ENCODE assay signal across 9 cellular contexts in the genomic region with DNA sequence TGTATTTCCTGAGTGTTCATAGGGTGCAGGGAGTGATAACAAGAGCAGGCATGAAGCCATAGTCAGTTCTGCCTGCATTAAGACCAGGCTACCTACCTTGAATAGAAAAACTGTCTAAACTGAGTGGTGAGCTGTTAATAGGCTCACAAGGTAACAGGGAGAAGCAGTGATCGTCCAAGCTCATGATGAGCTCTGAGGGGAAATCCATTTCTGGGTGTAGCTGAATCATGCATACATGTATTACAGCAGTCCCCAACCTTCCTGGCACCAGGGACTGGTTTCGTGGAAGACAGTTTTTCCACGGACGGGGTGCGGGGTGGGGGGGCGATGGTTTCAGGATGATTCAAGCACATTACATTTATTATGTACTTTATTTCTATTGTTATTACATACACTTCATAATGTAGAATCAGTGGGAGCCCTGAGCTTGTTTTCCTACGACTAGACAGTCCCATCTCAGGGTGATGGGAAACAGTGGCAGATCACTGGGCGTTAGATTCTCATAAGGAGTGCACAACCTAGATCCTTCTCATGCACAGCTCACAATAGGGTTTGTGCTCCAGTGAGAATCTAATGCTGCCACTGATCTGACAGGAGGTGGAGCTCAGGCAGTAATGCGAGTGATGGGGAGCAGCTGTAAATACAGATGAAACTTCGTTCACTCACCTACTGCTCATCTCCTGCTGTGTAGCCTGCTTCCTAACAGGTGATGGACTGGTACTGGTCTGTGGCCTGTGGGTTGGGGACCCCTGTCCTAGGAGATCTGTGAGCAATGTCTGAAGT.
DNase-seq lines count a peak whose midpoint lies in the region; ATAC-seq and TF ChIP-seq lines count a peak whose summit lies in the region.
"Had no signal": no experiment of that assay in that cellular context is flagged by ENCODE, and none has a peak within 500 bp of the region (broad histone marks: within the 10 kb centered on the region; RNA-seq: fewer than 3 reads in every experiment).

No MANE protein-coding gene starts in this region.

- CTCF ChIA-PET in Caco-2 (lab: Charles Lee) = no interaction called here

- H3K36me3 Mint-ChIP-seq in progenitor cell of endocrine pancreas (ENCODE audit: insufficient read depth) (no peaks in the 10 kb centered on the region), Caco-2 (ENCODE audit: insufficient read depth, unreplicated experiment) (no peaks in the 10 kb centered on the region)

- ATAC-seq in GM19023 (IDR thresholded peaks at IDR 0.05; ENCODE audit: unreplicated experiment) (peak; percentile 54), HG03196 (IDR thresholded peaks at IDR 0.05; ENCODE audit: unreplicated experiment) (peak; percentile 38)

- TF ChIP-seq CTCF in progenitor cell of endocrine pancreas (IDR thresholded peaks at IDR 0.05; ENCODE audit: unreplicated experiment) (no peak), Caco-2 (IDR thresholded peaks at IDR 0.05; ENCODE audit: insufficient read depth in 1 of 2, low read depth in 1 of 2, low read length in 1 of 2, severe bottlenecking in 1 of 2, unreplicated experiment in 1 of 2) (no peak)

- H3K4me1 Mint-ChIP-seq in progenitor cell of endocrine pancreas (ENCODE audit: low read depth) = peaks cover 4% of the 10 kb centered on the region
- H3K4me1 Mint-ChIP-seq in Caco-2 (ENCODE audit: low read depth, unreplicated experiment) = peaks cover 19% of the 10 kb centered on the region

- intact Hi-C loops in Caco-2 (cut with micrococcal nuclease; ENCODE audit: unreplicated experiment) = no loop called here

- no peaks in the 10 kb centered on the region for H3K27me3 ChIP-seq in Caco-2 (replicated peaks; ENCODE audit: control insufficient read depth, insufficient read depth, low read length)
- H3K27me3 ChIP-seq: cardiac muscle cell had no signal

- H3K9me3 Mint-ChIP-seq in progenitor cell of endocrine pancreas (ENCODE audit: low read depth) (no peaks in the 10 kb centered on the region), Caco-2 (ENCODE audit: unreplicated experiment) (no peaks in the 10 kb centered on the region)

- H3K9me3 ChIP-seq in Caco-2 = no peaks in the 10 kb centered on the region

- no peak overlapping the region for H3K4me3 ChIP-seq in Caco-2 (ENCODE audit: low read depth, low read length)
- H3K4me3 ChIP-seq: cardiac muscle cell had no signal

- DNase-seq in activated T-cell treated with anti-CD3 and anti-CD28 coated beads for 48 hours (ENCODE audit: low read depth) (peak; percentile 58), progenitor cell of endocrine pancreas (ENCODE audit: low spot score, unreplicated experiment) (no peak), NCI-H82 (lab: John Stamatoyannopoulos, UW) (no peak), Caco-2 (no peak), anterior cingulate cortex (lab: John Stamatoyannopoulos, UW) (no peak)
- DNase-seq in stimulated activated CD4-positive, alpha-beta T cell treated with anti-CD3 and anti-CD28 coated beads, TNF-alpha, amount 100 ng/mL, for 4 hours (ENCODE audit: low read depth in 3 of 3) = peak; percentile 60 to 70 (median 68)

- H3K4me3 Mint-ChIP-seq in progenitor cell of endocrine pancreas (ENCODE audit: low read depth) (no peak overlapping the region), Caco-2 (ENCODE audit: unreplicated experiment) (no peak overlapping the region)

- BruUV-seq in Caco-2 (replicated peaks; lab: Mats Ljungman, UMichigan) = no TSS peak

- H3K4me1 ChIP-seq in Caco-2 = peaks cover 22% of the 10 kb centered on the region

- H3K36me3 ChIP-seq in Caco-2 (ENCODE audit: control insufficient read depth, insufficient read depth, low read length) = no peaks in the 10 kb centered on the region
- H3K36me3 ChIP-seq: cardiac muscle cell had no signal

- H3K27ac Mint-ChIP-seq in progenitor cell of endocrine pancreas (no peak overlapping the region), Caco-2 (ENCODE audit: unreplicated experiment) (no peak overlapping the region)

- POLR2A ChIA-PET in Caco-2 (lab: Charles Lee) = no interaction called here

- H3K27me3 Mint-ChIP-seq in progenitor cell of endocrine pancreas = no peaks in the 10 kb centered on the region
- no peaks in the 10 kb centered on the region for H3K27me3 Mint-ChIP-seq in Caco-2 (ENCODE audit: insufficient read depth, unreplicated experiment)

Comparison
In these comparisons a context has a peak if more than half of its experiments do, and no peak if none do; other contexts are left out.
1. DNase-seq: peak in activated T-cell treated with anti-CD3 and anti-CD28 coated beads for 48 hours (single experiment) and stimulated activated CD4-positive, alpha-beta T cell treated with anti-CD3 and anti-CD28 coated beads, TNF-alpha, amount 100 ng/mL, for 4 hours (3 of 3); none in progenitor cell of endocrine pancreas (single experiment), NCI-H82 (single experiment), Caco-2 (0 of 2) and anterior cingulate cortex (0 of 58).